15 cellular contexts compared by ENCODE assay signal in genomic region chr18:79548077-79548450, GRCh38.
DNase-seq lines count a peak whose midpoint lies in the region; ATAC-seq and TF ChIP-seq lines count a peak whose summit lies in the region.
"Had no signal": no experiment of that assay in that cellular context is flagged by ENCODE, and none has a peak within 500 bp of the region (broad histone marks: within the 10 kb centered on the region; RNA-seq: fewer than 3 reads in every experiment).

No MANE protein-coding gene starts in this region.

- no peak overlapping the region for H2AFZ ChIP-seq in GM23248

- H3K4me1 ChIP-seq in stomach (no peaks in the 10 kb centered on the region), GM23248 (ENCODE audit: insufficient read depth) (no peaks in the 10 kb centered on the region)

- H3F3A ChIP-seq in GM23248 (ENCODE audit: insufficient read depth): no peaks in the 10 kb centered on the region

- H3K9me3 ChIP-seq in stomach: no peaks in the 10 kb centered on the region
- no peaks in the 10 kb centered on the region for H3K9me3 ChIP-seq in GM23248 (ENCODE audit: low read depth)

- in situ Hi-C loops in GM23248 (cut with MboI): no loop called here

- no peak overlapping the region for H3K9ac ChIP-seq in GM23248

- H3K4me1 Mint-ChIP-seq in CD14-positive monocyte (no peaks in the 10 kb centered on the region), chondrocyte (ENCODE audit: low read depth) (no peaks in the 10 kb centered on the region)
- no peaks in the 10 kb centered on the region for H3K4me1 Mint-ChIP-seq in natural killer cell treated with Interleukin-12 subunit alpha and Interleukin-12 subunit beta and Interleukin-15 and Interleukin-18, amount 100 ng/mL, for 72 hours (ENCODE audit: low read depth in 2 of 2)
- H3K4me1 Mint-ChIP-seq: B cell had no signal

- no peak for TF ChIP-seq CTCF in CD14-positive monocyte (IDR thresholded peaks at IDR 0.05)
- TF ChIP-seq CTCF in chondrocyte (IDR thresholded peaks at IDR 0.05): no peak
- TF ChIP-seq CTCF in stomach (IDR thresholded peaks at IDR 0.05): no peak

- H3K27me3 Mint-ChIP-seq in CD14-positive monocyte (ENCODE audit: low read depth in 3 of 3): peaks cover 3 to 6% (median 5%) of the 10 kb centered on the region in 3 donors
- peaks cover 6% of the 10 kb centered on the region for H3K27me3 Mint-ChIP-seq in chondrocyte (ENCODE audit: low read depth)
- H3K27me3 Mint-ChIP-seq in natural killer cell treated with Interleukin-12 subunit alpha and Interleukin-12 subunit beta and Interleukin-15 and Interleukin-18, amount 100 ng/mL, for 72 hours: no peaks in the 10 kb centered on the region
- H3K27me3 Mint-ChIP-seq: B cell had no signal

- no peaks in the 10 kb centered on the region for H3K9me2 ChIP-seq in GM23248 (ENCODE audit: insufficient read depth)

- no peak overlapping the region for H3K4me3 ChIP-seq in stomach
- no peak overlapping the region for H3K4me3 ChIP-seq in GM23248

- H3K27me3 ChIP-seq in stomach (peaks cover 0 to 58% (median 9%) of the 10 kb centered on the region in 3 donors), GM23248 (replicated peaks; ENCODE audit: insufficient read depth) (no peaks in the 10 kb centered on the region)

- H3K36me3 Mint-ChIP-seq in CD14-positive monocyte (no peaks in the 10 kb centered on the region), chondrocyte (ENCODE audit: low read depth) (no peaks in the 10 kb centered on the region)
- H3K36me3 Mint-ChIP-seq in natural killer cell treated with Interleukin-12 subunit alpha and Interleukin-12 subunit beta and Interleukin-15 and Interleukin-18, amount 100 ng/mL, for 72 hours: no peaks in the 10 kb centered on the region
- H3K36me3 Mint-ChIP-seq: CD8-positive, alpha-beta T cell had no signal

- no peak overlapping the region for H3K27ac Mint-ChIP-seq in CD14-positive monocyte
- H3K27ac Mint-ChIP-seq in chondrocyte (ENCODE audit: unreplicated experiment): no peak overlapping the region
- H3K27ac Mint-ChIP-seq in natural killer cell treated with Interleukin-12 subunit alpha and Interleukin-12 subunit beta and Interleukin-15 and Interleukin-18, amount 100 ng/mL, for 72 hours: no peak overlapping the region
- H3K27ac Mint-ChIP-seq: B cell; CD8-positive, alpha-beta T cell had no signal

- no peak for TF ChIP-seq EP300 in stomach (IDR thresholded peaks at IDR 0.05)

- no peak overlapping the region for H3K4me3 Mint-ChIP-seq in CD14-positive monocyte
- H3K4me3 Mint-ChIP-seq in chondrocyte (ENCODE audit: unreplicated experiment): no peak overlapping the region
- no peak overlapping the region for H3K4me3 Mint-ChIP-seq in natural killer cell treated with Interleukin-12 subunit alpha and Interleukin-12 subunit beta and Interleukin-15 and Interleukin-18, amount 100 ng/mL, for 72 hours
- H3K4me3 Mint-ChIP-seq: B cell; CD8-positive, alpha-beta T cell had no signal

- H3K4me2 ChIP-seq in GM23248 (ENCODE audit: unreplicated experiment): no peak overlapping the region

- intact Hi-C loops in CD14-positive monocyte (cut with micrococcal nuclease) (no loop called here), stomach (cut with DNase I; ENCODE audit: low total_unique reads) (no loop called here)

- H4K20me1 ChIP-seq in GM23248 (ENCODE audit: insufficient read depth): no peaks in the 10 kb centered on the region

- H3K79me2 ChIP-seq in GM23248 (ENCODE audit: insufficient read depth): no peaks in the 10 kb centered on the region

- WGBS in stomach, 5 donors: 87 to 95% (median 93%) methylated on average over 8 to 25 of the region's 25 CpGs
- WGBS in GM23248 (ENCODE audit: low coverage in 1 of 2, low lambda C conversion rate in 2 of 2, missing lambda C conversion rate in 2 of 2), 2 experiments: 87 to 89% methylated on average over 25 of the region's 25 CpGs

- H3K27ac ChIP-seq in stomach (no peak overlapping the region), GM23248 (no peak overlapping the region)
- H3K27ac ChIP-seq: RWPE1 had no signal

- no peaks in the 10 kb centered on the region for H3K36me3 ChIP-seq in stomach
- no peaks in the 10 kb centered on the region for H3K36me3 ChIP-seq in GM23248 (ENCODE audit: low read depth)

- no peak for TF ChIP-seq POLR2A in stomach (IDR thresholded peaks at IDR 0.05)

- peaks cover 0 to 3% (median 0%) of the 10 kb centered on the region in 7 donors for H3K9me3 Mint-ChIP-seq in CD14-positive monocyte
- no peaks in the 10 kb centered on the region for H3K9me3 Mint-ChIP-seq in chondrocyte (ENCODE audit: low read depth)
- no peaks in the 10 kb centered on the region for H3K9me3 Mint-ChIP-seq in natural killer cell treated with Interleukin-12 subunit alpha and Interleukin-12 subunit beta and Interleukin-15 and Interleukin-18, amount 100 ng/mL, for 72 hours
- H3K9me3 Mint-ChIP-seq: CD8-positive, alpha-beta T cell had no signal

- ATAC-seq in natural killer cell treated with Interleukin-12 subunit alpha and Interleukin-12 subunit beta and Interleukin-15 and Interleukin-18, amount 100 ng/mL, for 72 hours: no peak
- ATAC-seq in HG02852 (IDR thresholded peaks at IDR 0.05; ENCODE audit: unreplicated experiment): no peak
- ATAC-seq: CD8-positive, alpha-beta T cell; PC-3 had no signal

- DNase-seq in CD14-positive monocyte (ENCODE audit: low spot score) (peak; percentile 44), chondrocyte (ENCODE audit: low spot score) (peak; percentile 92), stomach (peak; percentile 11), NCI-H146 treated with DMSO at 0.1 percent for 48 hours (lab: John Stamatoyannopoulos, UW; ENCODE audit: unreplicated experiment) (no peak), GM23248 (no peak)
- DNase-seq in natural killer cell treated with Interleukin-12 subunit alpha and Interleukin-12 subunit beta and Interleukin-15 and Interleukin-18, amount 100 ng/mL, for 72 hours (ENCODE audit: low spot score): peak; percentile 28
- DNase-seq: CD8-positive, alpha-beta T cell; NCI-H1105 treated with DMSO at 0.1 percent for 48 hours; NCI-H187 treated with DMSO at 0.1 percent for 48 hours; NCI-H2171 treated with DMSO at 0.1 percent for 48 hours; NCI-H82; PC-3 had no signal

Comparison
In these comparisons a context has a peak if more than half of its experiments do, and no peak if none do; other contexts are left out.
1. DNase-seq: peak in CD14-positive monocyte (single experiment), chondrocyte (single experiment), natural killer cell treated with Interleukin-12 subunit alpha and Interleukin-12 subunit beta and Interleukin-15 and Interleukin-18, amount 100 ng/mL, for 72 hours (single experiment) and stomach (single experiment); none in NCI-H146 treated with DMSO at 0.1 percent for 48 hours (single experiment) and GM23248 (single experiment).